Comparison of ENCODE assay signal across 24 cellular contexts in the genomic region with DNA sequence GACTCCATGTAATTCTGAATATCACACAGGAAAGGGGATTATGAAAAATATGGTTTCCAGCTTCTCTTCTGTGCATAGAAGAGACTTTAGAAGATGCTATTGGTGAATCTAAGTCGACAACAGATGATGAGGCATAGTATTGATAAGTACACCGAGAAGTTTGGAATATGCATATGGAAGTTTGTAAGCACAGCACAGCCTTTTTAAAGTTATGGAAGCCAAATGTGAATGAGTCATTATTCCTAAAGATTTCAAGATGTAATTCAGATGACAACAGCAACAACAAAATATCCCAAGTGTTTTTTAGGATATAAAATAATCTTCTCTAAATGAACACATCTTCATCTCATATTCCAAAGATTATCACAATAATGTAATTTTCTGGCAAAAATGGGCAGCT.
"Had no signal": no experiment of that assay in that cellular context is flagged by ENCODE, and none has a peak within 500 bp of the region (broad histone marks: within the 10 kb centered on the region; RNA-seq: fewer than 3 reads in every experiment).

No MANE protein-coding gene starts in this region.

- DNase-seq: colonic mucosa; cortex of kidney; effector CD8-positive, alpha-beta T cell; effector memory CD8-positive, alpha-beta T cell; endodermal cell; erythroblast; esophagus squamous epithelium; foreskin keratinocyte; heart left ventricle; hypothalamus; immature natural killer cell; islet precursor cell; kidney; kidney glomerular epithelial cell; left lung; left ventricle myocardium superior; lower lobe of right lung; mesenchymal stem cell; mucosa of descending colon; naive B cell had no signal

- H3K4me2 ChIP-seq: hepatocyte had no signal

- H3K4me1 ChIP-seq: colonic mucosa, esophagus squamous epithelium, foreskin keratinocyte, gastroesophageal sphincter, left lung, lower lobe of right lung had no signal

- H2AFZ ChIP-seq: hepatocyte had no signal

- H3K79me2 ChIP-seq: hepatocyte had no signal

- H3K4me3 ChIP-seq: colonic mucosa, esophagus squamous epithelium, gastroesophageal sphincter, heart left ventricle, hepatocyte, left lung, lower lobe of right lung, mucosa of descending colon had no signal

- H3K36me3 ChIP-seq: colonic mucosa, esophagus squamous epithelium, gastroesophageal sphincter, heart left ventricle, left lung, lower lobe of right lung had no signal

- H3K9me3 ChIP-seq: colonic mucosa, esophagus squamous epithelium, gastroesophageal sphincter, left lung, lower lobe of right lung, mucosa of descending colon had no signal

- ATAC-seq: effector memory CD8-positive, alpha-beta T cell; esophagus mucosa; foreskin keratinocyte; gastroesophageal sphincter; heart left ventricle; left lung; left ventricle myocardium superior; lower lobe of right lung; mucosa of descending colon had no signal

- H3K27ac ChIP-seq: colonic mucosa, epithelial cell of prostate, esophagus squamous epithelium, foreskin keratinocyte, gastroesophageal sphincter, heart left ventricle, hepatocyte, left lung, lower lobe of right lung had no signal

- H3K27me3 ChIP-seq: colonic mucosa, esophagus squamous epithelium, foreskin keratinocyte, gastroesophageal sphincter, heart left ventricle, hepatocyte, left lung had no signal
